ENCODE assay signal across 34 cellular contexts in genomic region chr2:80689106-80689505, GRCh38.
"Had no signal": no experiment of that assay in that cellular context is flagged by ENCODE, and none has a peak within 500 bp of the region (broad histone marks: within the 10 kb centered on the region; RNA-seq: fewer than 3 reads in every experiment).

No MANE protein-coding gene starts in this region.

- H3K36me3 ChIP-seq: MG63 had no signal

- H3K9me3 ChIP-seq: MG63 had no signal

- DNase-seq: Kasumi-1, KG1, MG63, MM.1S, MV-4-11, NCI-H1048, NCI-H1092, NCI-H1092 treated with DMSO at 0.1 percent for 48 hours, NCI-H1105, NCI-H1105 treated with DMSO at 0.1 percent for 48 hours, NCI-H1417, NCI-H1417 treated with DMSO at 0.1 percent for 48 hours, NCI-H1436, NCI-H1436 treated with DMSO at 0.1 percent for 48 hours, NCI-H146, NCI-H1694, NCI-H1694 treated with DMSO at 0.1 percent for 48 hours, NCI-H187, NCI-H187 treated with DMSO at 0.1 percent for 48 hours, NCI-H1930, NCI-H2029, NCI-H2029 treated with DMSO at 0.1 percent for 48 hours, NCI-H2081, NCI-H2081 treated with DMSO at 0.1 percent for 48 hours, NCI-H2171, NCI-H2171 treated with DMSO at 0.1 percent for 48 hours, NCI-H2227 treated with DMSO at 0.1 percent for 48 hours, NCI-H226, NCI-H345, NCI-H446, NCI-H446 treated with DMSO at 0.1 percent for 48 hours, NCI-H510A, NCI-H510A treated with DMSO at 0.1 percent for 48 hours had no signal

- H3K4me2 ChIP-seq: KMS-11 had no signal

- H3K27me3 ChIP-seq: MG63 had no signal

- H3K4me3 ChIP-seq: MG63 had no signal

- H3K9ac ChIP-seq: KMS-11 had no signal

- H3K27ac ChIP-seq: KMS-11 had no signal
